1 cellular context compared by ENCODE assay signal in the genomic region with DNA sequence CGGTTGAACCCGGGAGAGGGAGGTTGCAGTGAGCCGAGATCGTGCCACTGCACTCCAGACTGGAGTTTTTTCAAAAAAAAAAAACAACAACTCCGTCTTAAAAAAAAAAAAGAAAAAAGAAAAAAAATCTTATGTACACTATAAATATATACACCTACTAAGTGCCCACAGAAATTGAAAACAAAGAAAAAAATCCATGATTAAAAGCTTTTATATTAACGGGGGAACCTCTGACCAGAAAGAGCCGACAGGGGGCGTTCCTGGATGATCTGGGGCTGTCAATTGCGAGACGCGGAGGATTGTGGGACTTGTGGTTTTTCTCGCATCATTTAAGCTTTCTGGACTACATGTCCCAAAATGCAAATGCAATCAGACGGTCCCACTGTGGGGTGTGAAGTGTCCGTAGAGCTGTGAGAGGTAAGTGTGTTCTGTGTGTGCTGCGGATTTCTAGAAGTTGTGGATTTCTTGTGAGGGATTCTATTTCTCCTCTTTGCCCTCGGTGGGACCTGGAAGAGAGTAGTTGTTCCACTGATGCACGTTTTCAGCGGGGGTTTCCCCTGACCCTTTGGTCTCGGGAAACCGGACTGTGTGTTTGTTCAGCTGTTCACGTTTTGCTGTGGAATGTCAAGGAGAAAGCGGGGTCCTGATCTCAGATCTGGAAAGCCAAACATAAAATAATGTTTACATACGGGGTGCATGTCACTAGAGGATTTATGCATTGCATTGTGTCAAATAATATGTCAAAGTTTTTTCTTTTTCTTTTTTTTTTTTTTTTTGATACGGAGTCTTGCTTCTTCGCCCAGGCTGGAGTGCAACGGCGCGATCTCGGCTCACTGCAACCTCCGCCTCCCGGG.
TF ChIP-seq lines count a peak whose summit lies in the region.

A gene with protein sequence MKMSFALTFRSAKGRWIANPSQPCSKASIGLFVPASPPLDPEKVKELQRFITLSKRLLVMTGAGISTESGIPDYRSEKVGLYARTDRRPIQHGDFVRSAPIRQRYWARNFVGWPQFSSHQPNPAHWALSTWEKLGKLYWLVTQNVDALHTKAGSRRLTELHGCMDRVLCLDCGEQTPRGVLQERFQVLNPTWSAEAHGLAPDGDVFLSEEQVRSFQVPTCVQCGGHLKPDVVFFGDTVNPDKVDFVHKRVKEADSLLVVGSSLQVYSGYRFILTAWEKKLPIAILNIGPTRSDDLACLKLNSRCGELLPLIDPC (plus strand): TSS at position 360 of the 854 bp plus-strand sequence. CDS start 1,241 bp downstream, outside the sequence.

TF ChIP-seq in A549, 52 proteins besides CTCF, POLR2A, EP300 and RAD21 (continued from another document):
- TF ChIP-seq E2F6 (IDR thresholded peaks at IDR 0.05; ENCODE audit: borderline replicate concordance, low read depth) (0 out of 2 replicates have a peak, but pooled peaks have one; percentile 37), KDM5A (IDR thresholded peaks at IDR 0.05) (no peak), HDAC2 (IDR thresholded peaks at IDR 0.05) (no peak), EHF (CRISPR knock-in tag; IDR thresholded peaks at IDR 0.05) (no peak), EHMT2 (IDR thresholded peaks at IDR 0.05; ENCODE audit: low read depth) (no peak), JUNB (IDR thresholded peaks at IDR 0.05) (no peak), FOXS1 (CRISPR knock-in tag; IDR thresholded peaks at IDR 0.05) (peak; percentile 67; the same call in 1 of the 2 replicates), MAZ (IDR thresholded peaks at IDR 0.05; ENCODE audit: borderline replicate concordance, low read depth, low read length) (no peak), BHLHE40 (IDR thresholded peaks at IDR 0.05; ENCODE audit: low read depth, low read length) (peak; percentile 56), CHD4 (IDR thresholded peaks at IDR 0.05; ENCODE audit: borderline replicate concordance) (no peak), CBX8 (IDR thresholded peaks at IDR 0.05) (no peak), MYC (IDR thresholded peaks at IDR 0.05; ENCODE audit: borderline replicate concordance, low read length) (no peak), TFCP2L1 (CRISPR knock-in tag; IDR thresholded peaks at IDR 0.05) (no peak), SMC3 (IDR thresholded peaks at IDR 0.05) (peak; percentile 32; the same call in 2 of the 3 replicates), HEYL (CRISPR knock-in tag; IDR thresholded peaks at IDR 0.05) (no peak), GATA3 (IDR thresholded peaks at IDR 0.05; ENCODE audit: borderline replicate concordance) (peak; percentile 82), POLR2AphosphoS2 (conservative IDR thresholded peaks at IDR 0.05; ENCODE audit: low read length) (no peak), JUN (IDR thresholded peaks at IDR 0.05) (peak in 1 of 2 experiments; percentile 60; a peak in 2 of 5 replicates), ESRRA (IDR thresholded peaks at IDR 0.05; ENCODE audit: borderline replicate concordance, low read length) (no peak), RNF2 (IDR thresholded peaks at IDR 0.05; ENCODE audit: borderline replicate concordance, low read depth) (no peak), KDM1A (IDR thresholded peaks at IDR 0.05; ENCODE audit: low read depth) (no peak), NR3C1 (IDR thresholded peaks at IDR 0.05) (no peak), NFE2L2 (conservative IDR thresholded peaks at IDR 0.05; ENCODE audit: low read length) (no peak), ZNF302 (CRISPR knock-in tag; IDR thresholded peaks at IDR 0.05) (no peak), ZC3H11A (IDR thresholded peaks at IDR 0.05) (no peak)
- TF ChIP-seq, protein P1, sequence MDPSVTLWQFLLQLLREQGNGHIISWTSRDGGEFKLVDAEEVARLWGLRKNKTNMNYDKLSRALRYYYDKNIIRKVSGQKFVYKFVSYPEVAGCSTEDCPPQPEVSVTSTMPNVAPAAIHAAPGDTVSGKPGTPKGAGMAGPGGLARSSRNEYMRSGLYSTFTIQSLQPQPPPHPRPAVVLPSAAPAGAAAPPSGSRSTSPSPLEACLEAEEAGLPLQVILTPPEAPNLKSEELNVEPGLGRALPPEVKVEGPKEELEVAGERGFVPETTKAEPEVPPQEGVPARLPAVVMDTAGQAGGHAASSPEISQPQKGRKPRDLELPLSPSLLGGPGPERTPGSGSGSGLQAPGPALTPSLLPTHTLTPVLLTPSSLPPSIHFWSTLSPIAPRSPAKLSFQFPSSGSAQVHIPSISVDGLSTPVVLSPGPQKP (IDR thresholded peaks at IDR 0.05; ENCODE audit: low read depth, low read length): no peak
- TF ChIP-seq, protein P2, sequence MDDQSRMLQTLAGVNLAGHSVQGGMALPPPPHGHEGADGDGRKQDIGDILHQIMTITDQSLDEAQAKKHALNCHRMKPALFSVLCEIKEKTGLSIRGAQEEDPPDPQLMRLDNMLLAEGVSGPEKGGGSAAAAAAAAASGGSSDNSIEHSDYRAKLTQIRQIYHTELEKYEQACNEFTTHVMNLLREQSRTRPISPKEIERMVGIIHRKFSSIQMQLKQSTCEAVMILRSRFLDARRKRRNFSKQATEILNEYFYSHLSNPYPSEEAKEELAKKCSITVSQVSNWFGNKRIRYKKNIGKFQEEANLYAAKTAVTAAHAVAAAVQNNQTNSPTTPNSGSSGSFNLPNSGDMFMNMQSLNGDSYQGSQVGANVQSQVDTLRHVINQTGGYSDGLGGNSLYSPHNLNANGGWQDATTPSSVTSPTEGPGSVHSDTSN (IDR thresholded peaks at IDR 0.05): peak; percentile 89
